ENCODE assay signal across 8 cellular contexts in the genomic region with DNA sequence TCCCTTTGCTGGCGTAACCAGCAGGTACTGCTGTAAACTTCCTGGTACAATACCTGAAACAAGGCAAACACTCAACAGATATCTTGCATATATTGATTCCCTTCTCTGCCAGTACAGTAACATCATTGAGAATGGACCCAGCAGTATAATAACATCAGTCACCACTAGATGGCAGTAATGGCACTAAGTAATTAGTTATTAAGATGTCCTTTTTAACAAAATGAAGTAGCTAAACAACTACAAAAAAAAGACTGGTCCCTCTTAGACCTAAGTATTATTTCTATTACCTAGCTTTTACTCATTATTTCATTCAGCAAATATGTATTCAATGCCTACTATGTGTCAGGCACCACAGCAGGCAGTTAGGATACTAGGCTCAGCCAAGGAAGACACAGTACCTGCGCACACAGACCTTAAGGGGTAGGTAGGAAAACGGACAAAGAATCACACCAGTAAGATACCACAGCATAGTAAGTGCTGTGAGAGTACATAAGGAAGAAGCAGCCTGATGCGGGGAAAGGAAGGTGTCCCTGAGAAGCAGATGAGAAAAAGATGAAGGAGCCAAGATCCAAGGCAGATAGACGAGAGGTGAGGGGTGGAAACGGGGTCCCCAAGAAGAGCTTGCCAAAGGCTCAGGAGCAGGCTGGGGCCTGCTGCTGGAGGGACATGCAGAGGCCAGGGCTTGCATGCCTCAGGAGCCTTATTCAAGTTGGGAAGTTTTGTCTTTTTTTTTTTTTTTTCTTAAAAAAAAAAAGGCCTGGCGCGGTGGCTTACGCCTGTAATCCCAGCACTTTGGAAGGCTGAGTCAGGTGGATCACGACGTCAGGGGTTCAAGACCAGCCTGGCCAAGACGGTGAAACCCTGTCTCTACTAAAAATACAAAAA.
DNase-seq lines count a peak whose midpoint lies in the region; ATAC-seq, FAIRE-seq and TF ChIP-seq lines count a peak whose summit lies in the region.

No MANE protein-coding gene starts in this region.

- H3K79me2 ChIP-seq in ACC112 (ENCODE audit: control insufficient read depth, insufficient read depth, low read length, unreplicated experiment) (no peaks in the 10 kb centered on the region), SU-DHL-6 (ENCODE audit: insufficient read depth, low read length) (no peaks in the 10 kb centered on the region)

- peak; percentile 69 for TF ChIP-seq CTCF in SU-DHL-6 (IDR thresholded peaks at IDR 0.05; ENCODE audit: insufficient read depth, low read length, poor library complexity, severe bottlenecking)
- TF ChIP-seq CTCF in endodermal cell (conservative IDR thresholded peaks at IDR 0.05), result peak; percentile 88
- peak; percentile 52 for TF ChIP-seq CTCF in mucosa of descending colon (IDR thresholded peaks at IDR 0.05)

- no peaks in the 10 kb centered on the region for H3K9me2 ChIP-seq in SU-DHL-6 (replicated peaks; ENCODE audit: insufficient read depth, low read length)

- H3K36me3 Mint-ChIP-seq in endodermal cell (ENCODE audit: low read depth), result peaks cover 7% of the 10 kb centered on the region

- H2AFZ ChIP-seq in ACC112 (ENCODE audit: low read length, unreplicated experiment) (peak overlapping the region; percentile 90), SU-DHL-6 (ENCODE audit: low read depth, low read length, severe bottlenecking) (peak overlapping the region; percentile 64)

- H3K4me1 ChIP-seq in ACC112 (ENCODE audit: control insufficient read depth, insufficient read depth, low read length, unreplicated experiment) (peaks cover 12% of the 10 kb centered on the region), endodermal cell (ENCODE audit: control insufficient read depth, insufficient read depth, low read length) (no peaks in the 10 kb centered on the region), mucosa of descending colon (ENCODE audit: low read depth) (peaks cover 5% of the 10 kb centered on the region)

- H3K9ac ChIP-seq in SU-DHL-6 (ENCODE audit: low read length), result no peak overlapping the region
- no peak overlapping the region for H3K9ac ChIP-seq in endodermal cell (ENCODE audit: extremely low read depth, low read length, poor library complexity, severe bottlenecking)

- no peak overlapping the region for H3K4me3 Mint-ChIP-seq in endodermal cell

- H3K36me3 ChIP-seq in ACC112 (ENCODE audit: insufficient read depth, low read length) (no peaks in the 10 kb centered on the region), SU-DHL-6 (ENCODE audit: low read length) (no peaks in the 10 kb centered on the region), endodermal cell (ENCODE audit: control insufficient read depth, insufficient read depth, low read length) (no peaks in the 10 kb centered on the region), mucosa of descending colon (ENCODE audit: low read depth) (no peaks in the 10 kb centered on the region)

- peaks cover 5% of the 10 kb centered on the region for H3K4me1 Mint-ChIP-seq in endodermal cell

- WGBS in endodermal cell (ENCODE audit: insufficient coverage in 1 of 2, insufficient read length in 1 of 2), 2 experiments, result 81 to 87% methylated on average over 12 of the region's 12 CpGs

- H3K9me3 ChIP-seq in SU-DHL-6 (ENCODE audit: insufficient read depth, low read length) (no peaks in the 10 kb centered on the region), endodermal cell (ENCODE audit: control insufficient read depth, low read length) (no peaks in the 10 kb centered on the region), mucosa of descending colon (no peaks in the 10 kb centered on the region)

- no peak for TF ChIP-seq POLR2A in H54 (IDR thresholded peaks at IDR 0.05; ENCODE audit: low read depth, low read length)

- H3K27ac Mint-ChIP-seq in endodermal cell, result peak overlapping the region; percentile 37

- intact Hi-C loops in mucosa of descending colon (cut with DNase I, micrococcal nuclease), result no loop called here

- no peaks in the 10 kb centered on the region for H3F3A ChIP-seq in SU-DHL-6 (ENCODE audit: insufficient read depth)

- H3K4me2 ChIP-seq in SU-DHL-6 (ENCODE audit: low read depth, low read length, poor library complexity, severe bottlenecking), result no peak overlapping the region

- no peaks in the 10 kb centered on the region for H4K20me1 ChIP-seq in SU-DHL-6 (ENCODE audit: low read depth, low read length)

- H3K4me3 ChIP-seq in ACC112 (ENCODE audit: low read depth, low read length) (no peak overlapping the region), SU-DHL-6 (ENCODE audit: insufficient read depth, low read length, poor library complexity, severe bottlenecking) (no peak overlapping the region), endodermal cell (ENCODE audit: low read length) (no peak overlapping the region), mucosa of descending colon (no peak overlapping the region)

- DNase-seq in GF-D8 (lab: John Stamatoyannopoulos, UW) (peak; percentile 29), NCI-H1105 treated with DMSO at 0.1 percent for 48 hours (lab: John Stamatoyannopoulos, UW) (peak; percentile 53), endodermal cell (peak; percentile 61), mucosa of descending colon (peak in 1 of 3 donors; percentile 87), H54 (ENCODE audit: insufficient read length, low spot score) (no peak)

- ATAC-seq in HG02642 (IDR thresholded peaks at IDR 0.05; ENCODE audit: poor library complexity, unreplicated experiment) (peak; percentile 63), mucosa of descending colon (peak; percentile 88)

- H3K27ac ChIP-seq in ACC112 (ENCODE audit: low read depth, low read length), result 0 out of 2 replicates have a peak overlapping the region, but pooled peaks have one; percentile 12
- no peak overlapping the region for H3K27ac ChIP-seq in SU-DHL-6 (ENCODE audit: low read depth, low read length)
- no peak overlapping the region for H3K27ac ChIP-seq in endodermal cell (ENCODE audit: low read depth, low read length)

- no peaks in the 10 kb centered on the region for H3K27me3 ChIP-seq in ACC112 (ENCODE audit: insufficient read depth, low read length)
- H3K27me3 ChIP-seq in SU-DHL-6 (ENCODE audit: low read length), result no peaks in the 10 kb centered on the region
- no peaks in the 10 kb centered on the region for H3K27me3 ChIP-seq in endodermal cell (ENCODE audit: control insufficient read depth, insufficient read depth, low read length, poor library complexity, severe bottlenecking)

- H3K27me3 Mint-ChIP-seq in endodermal cell (ENCODE audit: insufficient read depth), result no peaks in the 10 kb centered on the region

- no peak for FAIRE-seq in H54 (lab: Jason Lieb, UNC)

- H3K9me3 Mint-ChIP-seq in endodermal cell, result no peaks in the 10 kb centered on the region
